In the genomic region with DNA sequence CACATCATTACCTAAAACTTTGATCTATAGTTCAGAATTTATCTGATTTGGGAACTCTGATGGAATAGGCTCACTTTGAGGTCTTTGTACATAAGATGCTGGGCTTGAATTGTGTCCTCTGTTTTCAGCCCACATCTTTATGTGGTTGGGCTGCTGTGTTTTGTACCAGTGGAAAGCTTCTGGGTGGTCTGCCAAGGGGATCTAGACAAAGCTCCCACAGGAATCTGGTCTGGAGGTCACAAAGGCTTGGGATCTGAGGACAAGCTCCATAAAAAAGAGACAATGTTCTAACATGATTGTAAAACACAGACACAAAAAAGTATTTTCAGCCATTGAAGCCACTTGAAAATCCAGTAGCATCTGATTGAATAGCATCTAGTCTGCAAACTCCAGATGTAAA, we compare ENCODE assay signal across 27 cellular contexts.
"Had no signal": no experiment of that assay in that cellular context is flagged by ENCODE, and none has a peak within 500 bp of the region (broad histone marks: within the 10 kb centered on the region; RNA-seq: fewer than 3 reads in every experiment).

No MANE protein-coding gene starts in this region.

- FAIRE-seq: endometrium, endothelial cell of umbilical vein had no signal

- ATAC-seq: activated T-cell treated with anti-CD3 and anti-CD28 coated beads, Interleukin-2, amount 50 U/mL, for 4 hours; activated T-helper 17 cell treated with anti-CD3 and anti-CD28 coated beads, Interleukin-2, amount 50 U/mL, for 72 hours; gastroesophageal sphincter; heart right ventricle had no signal

- H3K27me3 ChIP-seq: breast epithelium, cardiac muscle cell, colonic mucosa, esophagus squamous epithelium, gastroesophageal sphincter, heart right ventricle had no signal

- DNase-seq: activated CD4-positive, alpha-beta memory T cell treated with anti-CD3 and anti-CD28 coated beads, Interleukin-2, amount 10 ng/mL, durations not matched to agents 7 days and 5 days; activated CD4-positive, alpha-beta T cell treated with anti-CD3 and anti-CD28 coated beads for 1 hour; activated CD4-positive, alpha-beta T cell treated with anti-CD3 and anti-CD28 coated beads for 4 hours; activated CD4-positive, alpha-beta T cell treated with anti-CD3 and anti-CD28 coated beads, Interleukin-2, amount 10 ng/mL, durations not matched to agents 7 days and 5 days; activated CD4-positive, alpha-beta T cell treated with anti-CD3 and anti-CD28 coated beads, Interleukin-2, amount 50 U/mL, for 4 hours; activated effector memory CD4-positive, alpha-beta T cell treated with Interleukin-2 at 50 U/mL for 16 hours; activated gamma-delta T cell treated with Interleukin-2 at 50 U/mL for 16 hours; activated naive CD4-positive, alpha-beta T cell treated with anti-CD3 and anti-CD28 coated beads, Interleukin-2, amount 50 U/mL, for 16 hours; activated naive CD4-positive, alpha-beta T cell treated with Interleukin-2 at 50 U/mL for 16 hours; activated T-cell treated with anti-CD3 and anti-CD28 coated beads, Interleukin-2, amount 50 U/mL, for 4 hours; amniotic stem cell; anterior cingulate cortex; central memory CD4-positive, alpha-beta T cell; cerebellar nuclear complex; colonic mucosa; effector CD8-positive, alpha-beta T cell; esophagus squamous epithelium; foreskin melanocyte; heart right ventricle; T-helper 2 cell had no signal

- H3K4me3 ChIP-seq: breast epithelium, cardiac muscle cell, colonic mucosa, esophagus squamous epithelium, gastroesophageal sphincter, heart right ventricle had no signal

- H3K36me3 ChIP-seq: breast epithelium, cardiac muscle cell, colonic mucosa, esophagus squamous epithelium, gastroesophageal sphincter, heart right ventricle had no signal

- H3K9me3 ChIP-seq: breast epithelium, colonic mucosa, esophagus squamous epithelium, gastroesophageal sphincter, heart right ventricle had no signal

- H3K4me1 ChIP-seq: breast epithelium, colonic mucosa, esophagus squamous epithelium, gastroesophageal sphincter, heart right ventricle had no signal

- H3K27ac ChIP-seq: breast epithelium, cardiac muscle cell, colonic mucosa, epithelial cell of prostate, esophagus squamous epithelium, gastroesophageal sphincter, heart right ventricle had no signal
